In the genomic region with DNA sequence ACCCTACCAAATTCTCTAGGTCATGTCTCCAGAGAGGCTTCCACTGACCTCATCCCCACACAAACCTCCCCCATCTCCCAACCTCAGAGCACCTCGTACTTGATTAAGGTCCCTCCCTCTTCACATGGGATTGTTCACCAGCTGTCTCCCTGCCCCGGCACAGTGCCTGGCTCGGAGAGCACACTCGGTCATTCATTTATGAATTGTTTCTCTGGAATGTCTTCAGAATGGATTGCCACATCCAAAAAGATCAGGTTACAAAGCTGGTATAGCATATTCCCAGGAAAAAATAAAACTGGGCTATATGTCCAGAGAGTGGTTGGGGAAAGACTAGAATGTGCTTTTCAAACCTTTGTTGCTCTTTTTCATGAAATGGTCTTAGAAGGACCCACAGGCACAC, we compare ENCODE assay signal across 1 cellular context.
TF ChIP-seq lines count a peak whose summit lies in the region.

No MANE protein-coding gene starts in this region.

TF ChIP-seq in SK-N-SH, 30 proteins besides CTCF, POLR2A, EP300 and RAD21 (continued from another document):
- TF ChIP-seq CHD2 (IDR thresholded peaks at IDR 0.05; ENCODE audit: low read length, partially characterized antibody) (no peak), POLR2AphosphoS5 (IDR thresholded peaks at IDR 0.05; ENCODE audit: low read depth, low read length) (no peak)
